In genomic region chr9:114400219-114400618, GRCh38 we compare ENCODE assay signal across 17 cellular contexts. TPM values are rescaled to one million over a fixed set of nuclear protein-coding genes. Genes with fewer than 3 reads are reported as not detected.
A peak's percentile ranks its signal among the peaks of the same experiment; 100 is the strongest.
DNase-seq lines count a peak whose midpoint lies in the region; ATAC-seq and TF ChIP-seq lines count a peak whose summit lies in the region.
"Had no signal": no experiment of that assay in that cellular context is flagged by ENCODE, and none has a peak within 500 bp of the region (broad histone marks: within the 10 kb centered on the region; RNA-seq: fewer than 3 reads in every experiment).

No MANE protein-coding gene starts in this region.

- no peaks in the 10 kb centered on the region for H3K9me3 Mint-ChIP-seq in MCF 10A (ENCODE audit: unreplicated experiment)
- no peaks in the 10 kb centered on the region for H3K9me3 Mint-ChIP-seq in stimulated activated effector memory CD8-positive, alpha-beta T cell treated with anti-CD3 and anti-CD28 coated beads, Interleukin-12 subunit alpha, Interleukin-12 subunit beta, amount 100 ng/mL, for 72 hours
- no peaks in the 10 kb centered on the region for H3K9me3 Mint-ChIP-seq in activated CD4-positive, alpha-beta memory T cell treated with anti-CD3 and anti-CD28 coated beads, Interleukin-2, amount 10 ng/mL, durations not matched to agents 7 days and 5 days
- H3K9me3 Mint-ChIP-seq: CD14-positive monocyte had no signal

- H3K4me1 ChIP-seq in breast epithelium (peaks cover 2 to 12% of the 10 kb centered on the region in 2 donors), SJCRH30 (peaks cover 5% of the 10 kb centered on the region; the same call in 1 of the 2 replicates)

- ATAC-seq in stimulated activated effector memory CD8-positive, alpha-beta T cell treated with anti-CD3 and anti-CD28 coated beads, Interleukin-12 subunit alpha, Interleukin-12 subunit beta, amount 100 ng/mL, for 72 hours, result no peak
- ATAC-seq: GM12878 had no signal

- no peaks in the 10 kb centered on the region for H3K9me3 ChIP-seq in breast epithelium
- H3K9me3 ChIP-seq in SJCRH30 (replicated peaks), result no peaks in the 10 kb centered on the region
- H3K9me3 ChIP-seq: MG63, Peyer's patch had no signal

- peak overlapping the region; percentile 77 to 93 for H3K27ac ChIP-seq in breast epithelium
- no peak overlapping the region for H3K27ac ChIP-seq in SJCRH30

- H3K27me3 ChIP-seq in breast epithelium (no peaks in the 10 kb centered on the region), SJCRH30 (no peaks in the 10 kb centered on the region)
- H3K27me3 ChIP-seq: MG63, Peyer's patch had no signal

- CTCF ChIA-PET in MCF 10A (lab: Yijun Ruan, JAX), result interaction anchor here (0.7 kb wide), 2 partner anchors 13 to 102 kb away, joined by 3 read pairs; no protein-coding TSS in a partner anchor
- CTCF ChIA-PET in activated CD4-positive, alpha-beta memory T cell treated with anti-CD3 and anti-CD28 coated beads, Interleukin-2, amount 10 ng/mL, durations not matched to agents 7 days and 5 days (lab: Charles Lee), result interaction anchor here (1.0 to 1.3 kb wide), 4 partner anchors 9 to 253 kb away, joined by 3 read pairs; no protein-coding TSS in a partner anchor

- H3K4me3 ChIP-seq in breast epithelium (no peak overlapping the region), SJCRH30 (no peak overlapping the region)
- H3K4me3 ChIP-seq: GM12878, MG63, Peyer's patch had no signal

- H3K4me3 Mint-ChIP-seq in MCF 10A (ENCODE audit: unreplicated experiment), result no peak overlapping the region
- H3K4me3 Mint-ChIP-seq in stimulated activated effector memory CD8-positive, alpha-beta T cell treated with anti-CD3 and anti-CD28 coated beads, Interleukin-12 subunit alpha, Interleukin-12 subunit beta, amount 100 ng/mL, for 72 hours, result no peak overlapping the region
- H3K4me3 Mint-ChIP-seq in activated CD4-positive, alpha-beta memory T cell treated with anti-CD3 and anti-CD28 coated beads, Interleukin-2, amount 10 ng/mL, durations not matched to agents 7 days and 5 days, result no peak overlapping the region
- H3K4me3 Mint-ChIP-seq: CD14-positive monocyte had no signal

- peaks cover 10% of the 10 kb centered on the region for H3K4me1 Mint-ChIP-seq in MCF 10A (ENCODE audit: insufficient read depth, unreplicated experiment)
- peaks cover 24% of the 10 kb centered on the region for H3K4me1 Mint-ChIP-seq in stimulated activated effector memory CD8-positive, alpha-beta T cell treated with anti-CD3 and anti-CD28 coated beads, Interleukin-12 subunit alpha, Interleukin-12 subunit beta, amount 100 ng/mL, for 72 hours
- H3K4me1 Mint-ChIP-seq in activated CD4-positive, alpha-beta memory T cell treated with anti-CD3 and anti-CD28 coated beads, Interleukin-2, amount 10 ng/mL, durations not matched to agents 7 days and 5 days, result peaks cover 25% of the 10 kb centered on the region

- no TSS peak for BruUV-seq in MCF 10A (replicated peaks; lab: Mats Ljungman, UMichigan)

- intact Hi-C loops in breast epithelium (cut with DNase I; ENCODE audit: low total_unique reads) (no loop called here), MCF 10A (cut with micrococcal nuclease) (no loop called here)

- no peaks in the 10 kb centered on the region for H3K36me3 Mint-ChIP-seq in MCF 10A (ENCODE audit: insufficient read depth, unreplicated experiment)
- peaks cover 36% of the 10 kb centered on the region for H3K36me3 Mint-ChIP-seq in stimulated activated effector memory CD8-positive, alpha-beta T cell treated with anti-CD3 and anti-CD28 coated beads, Interleukin-12 subunit alpha, Interleukin-12 subunit beta, amount 100 ng/mL, for 72 hours
- peaks cover 17% of the 10 kb centered on the region for H3K36me3 Mint-ChIP-seq in activated CD4-positive, alpha-beta memory T cell treated with anti-CD3 and anti-CD28 coated beads, Interleukin-2, amount 10 ng/mL, durations not matched to agents 7 days and 5 days (ENCODE audit: low read depth)

- POLR2A ChIA-PET in MCF 10A (lab: Yijun Ruan, JAX), result no interaction called here
- POLR2A ChIA-PET in activated CD4-positive, alpha-beta memory T cell treated with anti-CD3 and anti-CD28 coated beads, Interleukin-2, amount 10 ng/mL, durations not matched to agents 7 days and 5 days (lab: Charles Lee), result interaction anchor here (1.0 to 8.3 kb wide), 3 partner anchors 9 to 188 kb away, joined by 3 to 135 read pairs (median 8); partner anchors contain the start of genes AKNA and ATP6V1G1

- TF ChIP-seq CTCF in breast epithelium (IDR thresholded peaks at IDR 0.05) (no peak), MCF 10A (IDR thresholded peaks at IDR 0.05; ENCODE audit: unreplicated experiment) (no peak)

- TF ChIP-seq POLR2A in breast epithelium (IDR thresholded peaks at IDR 0.05), result no peak

- no peaks in the 10 kb centered on the region for H3K36me3 ChIP-seq in breast epithelium
- H3K36me3 ChIP-seq in SJCRH30, result no peaks in the 10 kb centered on the region
- H3K36me3 ChIP-seq: MG63, Peyer's patch had no signal

- no peaks in the 10 kb centered on the region for H3K27me3 Mint-ChIP-seq in MCF 10A (ENCODE audit: insufficient read depth, unreplicated experiment)
- H3K27me3 Mint-ChIP-seq in activated CD4-positive, alpha-beta memory T cell treated with anti-CD3 and anti-CD28 coated beads, Interleukin-2, amount 10 ng/mL, durations not matched to agents 7 days and 5 days, result no peaks in the 10 kb centered on the region

- no peak overlapping the region for H3K27ac Mint-ChIP-seq in MCF 10A (ENCODE audit: low read depth, unreplicated experiment)
- H3K27ac Mint-ChIP-seq in stimulated activated effector memory CD8-positive, alpha-beta T cell treated with anti-CD3 and anti-CD28 coated beads, Interleukin-12 subunit alpha, Interleukin-12 subunit beta, amount 100 ng/mL, for 72 hours, result peak overlapping the region; percentile 16
- H3K27ac Mint-ChIP-seq in activated CD4-positive, alpha-beta memory T cell treated with anti-CD3 and anti-CD28 coated beads, Interleukin-2, amount 10 ng/mL, durations not matched to agents 7 days and 5 days, result no peak overlapping the region

- no peak for DNase-seq in breast epithelium (ENCODE audit: low spot score in 2 of 2)
- DNase-seq in MCF 10A (ENCODE audit: unreplicated experiment), result no peak
- DNase-seq in astrocyte of the hippocampus (ENCODE audit: low read depth, low spot score), result peak; percentile 44
- DNase-seq in hepatic stellate cell (ENCODE audit: low spot score), result peak; percentile 32
- no peak for DNase-seq in stimulated activated effector memory CD8-positive, alpha-beta T cell treated with anti-CD3 and anti-CD28 coated beads, Interleukin-12 subunit alpha, Interleukin-12 subunit beta, amount 100 ng/mL, for 72 hours (ENCODE audit: low spot score in 2 of 2)
- DNase-seq in NCI-H2227 (lab: John Stamatoyannopoulos, UW; ENCODE audit: unreplicated experiment), result no peak
- DNase-seq in SJCRH30, result no peak
- DNase-seq in activated CD4-positive, alpha-beta memory T cell treated with anti-CD3 and anti-CD28 coated beads, Interleukin-2, amount 10 ng/mL, durations not matched to agents 7 days and 5 days, result no peak
- DNase-seq: KG1, MG63, NCI-H1105, NCI-H187 treated with DMSO at 0.1 percent for 48 hours, NCI-H524, Peyer's patch, SHP77 treated with DMSO at 0.1 percent for 48 hours had no signal

RNA-seq across cellular contexts. Expression of gene AKNA, which starts 12.4 kb away (rescaled TPM):
- total RNA-seq in breast epithelium, result 10 to 100 TPM; 20.1 to 52.0 (median 35.7) TPM
- total RNA-seq in MCF 10A (2022), result 10.7 and 10.9 TPM in 2 replicates
- total RNA-seq in SJCRH30 (2014; rRNA removed; shearing (Covaris generic)), result 2.0 and 3.1 TPM in 2 replicates
- 100 to 1,000 TPM; 350 to 355 TPM for total RNA-seq in activated CD4-positive, alpha-beta memory T cell treated with anti-CD3 and anti-CD28 coated beads, Interleukin-2, amount 10 ng/mL, durations not matched to agents 7 days and 5 days

Comparison
In these comparisons a context has a peak if more than half of its experiments do, and no peak if none do; other contexts are left out.
1. DNase-seq: peak in astrocyte of the hippocampus (single experiment) and hepatic stellate cell (single experiment); none in breast epithelium (0 of 2), MCF 10A (single experiment), stimulated activated effector memory CD8-positive, alpha-beta T cell treated with anti-CD3 and anti-CD28 coated beads, Interleukin-12 subunit alpha, Interleukin-12 subunit beta, amount 100 ng/mL, for 72 hours (0 of 2), NCI-H2227 (single experiment), SJCRH30 (0 of 2) and activated CD4-positive, alpha-beta memory T cell treated with anti-CD3 and anti-CD28 coated beads, Interleukin-2, amount 10 ng/mL, durations not matched to agents 7 days and 5 days (single experiment).
2. RNA of gene AKNA, which starts 12.4 kb away (total RNA-seq): 350 to 355 TPM in activated CD4-positive, alpha-beta memory T cell treated with anti-CD3 and anti-CD28 coated beads, Interleukin-2, amount 10 ng/mL, durations not matched to agents 7 days and 5 days; 20.1 to 52.0 TPM in breast epithelium, 10.7 to 10.9 TPM in MCF 10A and 2.0 to 3.1 TPM in SJCRH30; every median in the first group is over 4 times any median in the second.